Comparison of ENCODE assay signal across 14 cellular contexts in the genomic region with DNA sequence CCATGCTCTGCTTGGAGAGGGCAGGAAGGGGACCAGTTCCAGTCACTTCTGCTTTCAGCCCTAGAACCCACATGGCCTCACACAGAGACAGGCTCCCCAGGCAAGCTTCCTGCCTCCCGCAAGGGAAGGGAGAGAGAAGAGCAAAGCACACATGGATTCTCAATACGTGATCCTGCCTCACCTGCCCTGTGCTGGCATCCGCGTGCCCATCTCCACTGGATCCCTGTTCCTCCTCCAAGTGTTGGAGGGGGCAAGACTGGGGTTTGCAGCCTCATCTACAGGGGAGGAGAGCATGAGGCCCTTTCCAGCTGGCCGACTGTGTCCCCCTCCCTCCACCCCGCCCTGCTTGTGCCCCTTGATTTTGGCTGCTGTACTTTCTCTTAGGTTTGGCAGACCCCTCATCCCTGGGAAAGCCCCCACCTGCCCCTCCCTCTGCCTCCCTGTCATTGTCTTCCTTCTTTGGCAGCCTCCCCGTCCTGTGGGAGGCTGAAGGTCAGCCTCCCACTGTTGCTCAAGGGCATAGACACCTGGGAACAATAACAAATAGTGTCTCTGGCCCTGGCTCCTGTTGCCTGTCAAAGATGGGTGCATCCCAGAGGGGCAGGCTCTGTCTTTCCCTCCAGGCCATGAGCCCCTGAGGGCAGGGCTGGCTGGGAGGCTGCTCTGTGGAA. TPM values are rescaled to one million over a fixed set of nuclear protein-coding genes. Genes with fewer than 3 reads are reported as not detected.
"Had no signal": no experiment of that assay in that cellular context is flagged by ENCODE, and none has a peak within 500 bp of the region (broad histone marks: within the 10 kb centered on the region; RNA-seq: fewer than 3 reads in every experiment).

No MANE protein-coding gene starts in this region.

- H3K4me3 ChIP-seq: neural progenitor cell, stomach, thoracic aorta had no signal

- H3K9ac ChIP-seq: neural progenitor cell, parathyroid adenoma had no signal

- H3K36me3 Mint-ChIP-seq: activated naive CD8-positive, alpha-beta T cell treated with anti-CD3 and anti-CD28 coated beads for 36 hours; neural progenitor cell had no signal

- H3K4me2 ChIP-seq: neural progenitor cell had no signal

- H3K4me3 Mint-ChIP-seq: activated CD8-positive, alpha-beta memory T cell treated with anti-CD3 and anti-CD28 coated beads, Interleukin-2, amount 10 ng/mL, durations not matched to agents 7 days and 5 days; activated naive CD8-positive, alpha-beta T cell treated with anti-CD3 and anti-CD28 coated beads for 36 hours; activated T-cell treated with anti-CD3 and anti-CD28 coated beads, Interleukin-2, amount 50 U/mL, for 24 hours had no signal

- H3K4me1 ChIP-seq: neural progenitor cell, parathyroid adenoma had no signal

- H3K4me1 Mint-ChIP-seq: activated CD8-positive, alpha-beta memory T cell treated with anti-CD3 and anti-CD28 coated beads, Interleukin-2, amount 10 ng/mL, durations not matched to agents 7 days and 5 days; activated naive CD8-positive, alpha-beta T cell treated with anti-CD3 and anti-CD28 coated beads for 36 hours had no signal

- ATAC-seq: activated CD4-positive, CD25-positive, alpha-beta regulatory T cell treated with anti-CD3 and anti-CD28 coated beads, Interleukin-2, amount 50 U/mL, for 24 hours; activated CD8-positive, alpha-beta memory T cell treated with anti-CD3 and anti-CD28 coated beads, Interleukin-2, amount 10 ng/mL, durations not matched to agents 7 days and 5 days had no signal

- DNase-seq: activated CD8-positive, alpha-beta memory T cell treated with anti-CD3 and anti-CD28 coated beads, Interleukin-2, amount 10 ng/mL, durations not matched to agents 7 days and 5 days; activated gamma-delta T cell; activated naive CD8-positive, alpha-beta T cell treated with anti-CD3 and anti-CD28 coated beads for 36 hours; activated T-cell treated with anti-CD3 and anti-CD28 coated beads, Interleukin-2, amount 50 U/mL, for 24 hours; cerebellar nuclear complex; dermis blood vessel endothelial cell; hippocampal formation; kidney glomerular epithelial cell; stomach had no signal

- H3K27ac ChIP-seq: neural progenitor cell, parathyroid adenoma, stomach, thoracic aorta had no signal

- H3K27ac Mint-ChIP-seq: activated CD8-positive, alpha-beta memory T cell treated with anti-CD3 and anti-CD28 coated beads, Interleukin-2, amount 10 ng/mL, durations not matched to agents 7 days and 5 days; activated naive CD8-positive, alpha-beta T cell treated with anti-CD3 and anti-CD28 coated beads for 36 hours; activated T-cell treated with anti-CD3 and anti-CD28 coated beads, Interleukin-2, amount 50 U/mL, for 24 hours had no signal

- H3K27me3 ChIP-seq: neural progenitor cell had no signal

- H3K36me3 ChIP-seq: neural progenitor cell, stomach, thoracic aorta had no signal

RNA-seq across cellular contexts. Expression of a gene that starts 22.7 kb away (rescaled TPM):
- total RNA-seq: activated CD8-positive, alpha-beta memory T cell treated with anti-CD3 and anti-CD28 coated beads, Interleukin-2, amount 10 ng/mL, durations not matched to agents 7 days and 5 days; activated naive CD8-positive, alpha-beta T cell treated with anti-CD3 and anti-CD28 coated beads for 36 hours; thoracic aorta had no signal
- polyA plus RNA-seq: liver had no signal
